Comparison of ENCODE assay signal across 9 cellular contexts in the genomic region with DNA sequence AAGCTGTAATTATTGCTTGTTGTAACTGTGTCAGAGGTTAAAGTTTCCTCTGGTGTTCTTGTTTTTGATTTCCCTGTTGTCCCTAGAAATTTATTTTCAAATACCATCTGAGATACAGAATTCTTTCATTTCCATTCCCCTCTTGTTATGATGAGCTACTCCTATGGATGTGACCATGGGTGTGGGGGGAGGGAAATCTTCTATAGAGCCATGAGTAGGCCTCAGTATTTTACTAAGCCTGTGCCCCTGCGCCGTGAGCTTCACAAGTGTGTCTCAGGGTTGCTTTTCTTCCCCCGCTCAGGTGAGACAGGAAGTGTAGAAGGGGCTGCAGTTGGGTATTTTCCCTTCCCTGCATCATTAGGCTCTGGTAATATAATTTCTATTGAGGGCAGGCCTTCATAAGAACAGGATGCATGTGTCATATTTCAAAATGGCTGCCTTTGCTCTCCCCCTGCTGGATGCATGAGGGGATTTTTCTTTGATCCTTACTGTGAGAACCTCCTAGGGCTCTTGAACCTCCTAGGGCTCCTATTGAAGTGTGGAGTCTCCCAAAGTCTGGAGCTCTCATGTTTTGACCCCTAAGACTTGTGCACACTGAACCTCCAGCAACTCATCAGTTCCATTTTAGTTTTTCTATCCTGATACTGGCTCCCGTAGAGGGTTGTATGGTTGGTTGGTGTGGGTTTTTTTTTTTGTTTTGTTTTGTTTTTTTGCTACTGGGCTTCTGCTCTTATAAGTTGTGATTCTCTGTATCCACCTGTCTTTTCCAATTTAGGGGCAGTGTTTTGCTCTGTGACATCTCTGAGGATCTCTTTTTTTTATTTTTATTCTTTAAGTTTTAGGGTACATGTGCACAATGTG.
DNase-seq lines count a peak whose midpoint lies in the region; ATAC-seq, FAIRE-seq and TF ChIP-seq lines count a peak whose summit lies in the region.
"Had no signal": no experiment of that assay in that cellular context is flagged by ENCODE, and none has a peak within 500 bp of the region (broad histone marks: within the 10 kb centered on the region; RNA-seq: fewer than 3 reads in every experiment).

No MANE protein-coding gene starts in this region.

- TF ChIP-seq POLR2A in GM12891 (IDR thresholded peaks at IDR 0.05; ENCODE audit: low read depth, low read length) (no peak), lower leg skin (IDR thresholded peaks at IDR 0.05) (no peak)

- H3K4me3 ChIP-seq in astrocyte of the cerebellum (ENCODE audit: low read depth, low read length), result no peak overlapping the region
- H3K4me3 ChIP-seq in lower leg skin (ENCODE audit: low read depth, poor library complexity, severe bottlenecking), result no peak overlapping the region

- 91% methylated on average over 4 of the region's 4 CpGs for WGBS in lower leg skin, 2 donors

- no peaks in the 10 kb centered on the region for H3K9me3 Mint-ChIP-seq in activated CD8-positive, alpha-beta T cell treated with anti-CD3 and anti-CD28 coated beads, Interleukin-2, amount 10 ng/mL, durations not matched to agents 7 days and 5 days (ENCODE audit: insufficient read depth)

- TF ChIP-seq CTCF in astrocyte of the cerebellum (IDR thresholded peaks at IDR 0.05; ENCODE audit: low read depth, low read length, missing control alignments), result peak; percentile 66
- no peak for TF ChIP-seq CTCF in lower leg skin (IDR thresholded peaks at IDR 0.05)

- POLR2A ChIA-PET in activated CD8-positive, alpha-beta T cell treated with anti-CD3 and anti-CD28 coated beads, Interleukin-2, amount 10 ng/mL, durations not matched to agents 7 days and 5 days (lab: Charles Lee), result no interaction called here

- no peak for ATAC-seq in activated CD8-positive, alpha-beta T cell treated with anti-CD3 and anti-CD28 coated beads, Interleukin-2, amount 10 ng/mL, durations not matched to agents 7 days and 5 days

- peak; percentile 66 for FAIRE-seq in GM12891 (lab: Jason Lieb, UNC)

- H3K27ac Mint-ChIP-seq in activated CD8-positive, alpha-beta T cell treated with anti-CD3 and anti-CD28 coated beads, Interleukin-2, amount 10 ng/mL, durations not matched to agents 7 days and 5 days, result no peak overlapping the region

- no peaks in the 10 kb centered on the region for H3K27me3 Mint-ChIP-seq in activated CD8-positive, alpha-beta T cell treated with anti-CD3 and anti-CD28 coated beads, Interleukin-2, amount 10 ng/mL, durations not matched to agents 7 days and 5 days (ENCODE audit: low read depth)
- H3K27me3 Mint-ChIP-seq: central memory CD8-positive, alpha-beta T cell had no signal

- intact Hi-C loops in lower leg skin (cut with DNase I; ENCODE audit: low total_unique reads), result no loop called here

- CTCF ChIA-PET in activated CD8-positive, alpha-beta T cell treated with anti-CD3 and anti-CD28 coated beads, Interleukin-2, amount 10 ng/mL, durations not matched to agents 7 days and 5 days (lab: Charles Lee), result no interaction called here

- H3K4me1 Mint-ChIP-seq in activated CD8-positive, alpha-beta T cell treated with anti-CD3 and anti-CD28 coated beads, Interleukin-2, amount 10 ng/mL, durations not matched to agents 7 days and 5 days (ENCODE audit: low read depth), result no peaks in the 10 kb centered on the region
- H3K4me1 Mint-ChIP-seq: central memory CD8-positive, alpha-beta T cell had no signal

- no peak overlapping the region for H3K4me3 Mint-ChIP-seq in activated CD8-positive, alpha-beta T cell treated with anti-CD3 and anti-CD28 coated beads, Interleukin-2, amount 10 ng/mL, durations not matched to agents 7 days and 5 days
- H3K4me3 Mint-ChIP-seq: central memory CD8-positive, alpha-beta T cell had no signal

- peak; percentile 66 for DNase-seq in ACHN
- DNase-seq in GM12891 (ENCODE audit: insufficient read length, low spot score), result peak; percentile 8
- peak; percentile 55 for DNase-seq in HT-29 (ENCODE audit: low spot score)
- peak; percentile 34 for DNase-seq in astrocyte of the cerebellum (ENCODE audit: low read depth)
- DNase-seq in kidney tubule cell (ENCODE audit: low spot score), result peak; percentile 48
- no peak for DNase-seq in lower leg skin (ENCODE audit: low spot score in 2 of 2)
- DNase-seq in activated CD8-positive, alpha-beta T cell treated with anti-CD3 and anti-CD28 coated beads, Interleukin-2, amount 10 ng/mL, durations not matched to agents 7 days and 5 days, result no peak
- no peak for DNase-seq in activated gamma-delta T cell (lab: John Stamatoyannopoulos, UW)

- no peaks in the 10 kb centered on the region for H3K36me3 Mint-ChIP-seq in activated CD8-positive, alpha-beta T cell treated with anti-CD3 and anti-CD28 coated beads, Interleukin-2, amount 10 ng/mL, durations not matched to agents 7 days and 5 days (ENCODE audit: low read depth)

- in situ Hi-C loops in ACHN (cut with HindIII; ENCODE audit: low pct_ligation_motif_present, low pct_unique_long_range_greater_than_20kb, low sequenced_read_pairs) (no loop called here), astrocyte of the cerebellum (cut with HindIII; ENCODE audit: low sequenced_read_pairs) (no loop called here)

TF ChIP-seq in GM12891, 5 proteins besides CTCF, POLR2A, EP300 and RAD21:
- TF ChIP-seq POLR2AphosphoS5 (IDR thresholded peaks at IDR 0.05; ENCODE audit: low read depth, low read length), result no peak
- TF ChIP-seq PAX5 (IDR thresholded peaks at IDR 0.05; ENCODE audit: insufficient read depth, low read length, severe bottlenecking), result no peak
- no peak for TF ChIP-seq POU2F2 (IDR thresholded peaks at IDR 0.05; ENCODE audit: low read depth, low read length)
- no peak for TF ChIP-seq TAF1 (IDR thresholded peaks at IDR 0.05; ENCODE audit: low read depth, low read length)
- no peak for TF ChIP-seq SPI1 (IDR thresholded peaks at IDR 0.05; ENCODE audit: low read depth, low read length)

Comparison
In these comparisons a context has a peak if more than half of its experiments do, and no peak if none do; other contexts are left out.
1. DNase-seq: peak in ACHN (single experiment), GM12891 (single experiment), HT-29 (single experiment), astrocyte of the cerebellum (single experiment) and kidney tubule cell (single experiment); none in lower leg skin (0 of 2), activated CD8-positive, alpha-beta T cell treated with anti-CD3 and anti-CD28 coated beads, Interleukin-2, amount 10 ng/mL, durations not matched to agents 7 days and 5 days (single experiment) and activated gamma-delta T cell (single experiment).